In genomic region chr17:78272914-78273258, GRCh38 we compare ENCODE assay signal across 16 cellular contexts. TPM values are rescaled to one million over a fixed set of nuclear protein-coding genes. Genes with fewer than 3 reads are reported as not detected.
A peak's percentile ranks its signal among the peaks of the same experiment; 100 is the strongest.
DNase-seq lines count a peak whose midpoint lies in the region; FAIRE-seq and TF ChIP-seq lines count a peak whose summit lies in the region.
"Had no signal": no experiment of that assay in that cellular context is flagged by ENCODE, and none has a peak within 500 bp of the region (broad histone marks: within the 10 kb centered on the region; RNA-seq: fewer than 3 reads in every experiment).

No MANE protein-coding gene starts in this region.

- FAIRE-seq in keratinocyte (lab: Jason Lieb, UNC), result no peak
- FAIRE-seq: frontal cortex, islet of Langerhans had no signal

- H3K9ac ChIP-seq in keratinocyte (ENCODE audit: control insufficient read depth, extremely low read depth, insufficient read depth, low read length) (peak overlapping the region; percentile 59), skeletal muscle tissue (ENCODE audit: low read depth in 1 of 3, low read length in 3 of 3) (peak overlapping the region in 2 of 3 donors; percentile 35 to 70)

- H3K4me3 Mint-ChIP-seq in activated CD4-positive, alpha-beta T cell treated with anti-CD3 and anti-CD28 coated beads, Interleukin-2, amount 10 ng/mL, durations not matched to agents 24 days and 14 days, result no peak overlapping the region
- H3K4me3 Mint-ChIP-seq in T-helper 2 cell treated with Interferon-gamma antibody and Interleukin-4, amounts not matched to agents 5 μg/mL and 100 μg/mL, for 36 hours, result no peak overlapping the region

- peaks cover 36% of the 10 kb centered on the region for H3K4me1 Mint-ChIP-seq in activated CD4-positive, alpha-beta T cell treated with anti-CD3 and anti-CD28 coated beads, Interleukin-2, amount 10 ng/mL, durations not matched to agents 24 days and 14 days
- peaks cover 25% of the 10 kb centered on the region for H3K4me1 Mint-ChIP-seq in T-helper 2 cell treated with Interferon-gamma antibody and Interleukin-4, amounts not matched to agents 5 μg/mL and 100 μg/mL, for 36 hours (ENCODE audit: low read depth)

- H3K27me3 ChIP-seq in keratinocyte (ENCODE audit: control insufficient read depth, extremely low read depth, insufficient read depth, low read length) (peaks cover 35% of the 10 kb centered on the region), skeletal muscle tissue (ENCODE audit: control insufficient read depth in 3 of 3, insufficient read depth in 3 of 3, low read length in 3 of 3) (peaks cover 0 to 8% (median 3%) of the 10 kb centered on the region in 3 donors)

- H3K4me3 ChIP-seq in OCI-LY7 (ENCODE audit: low read depth, low read length, poor library complexity, severe bottlenecking) (no peak overlapping the region), keratinocyte (ENCODE audit: control insufficient read depth in 2 of 3, extremely low read depth in 1 of 3, insufficient read depth in 2 of 3, low read depth in 1 of 3, low read length in 3 of 3) (peak overlapping the region in 1 of 3 experiments; percentile 28), skeletal muscle tissue (ENCODE audit: low read length in 3 of 3) (peak overlapping the region in 1 of 3 donors; percentile 15)
- H3K4me3 ChIP-seq: transverse colon had no signal

- TF ChIP-seq CTCF in OCI-LY7 (conservative IDR thresholded peaks at IDR 0.05; ENCODE audit: low read length), result no peak
- TF ChIP-seq CTCF in keratinocyte (optimal IDR thresholded peaks at IDR 0.05 in 1 of 3, IDR thresholded peaks at IDR 0.05 in 1 of 3, conservative IDR thresholded peaks at IDR 0.05 in 1 of 3; ENCODE audit: extremely low read depth in 1 of 3, insufficient read depth in 2 of 3, low read length in 3 of 3), result no peak

- no peaks in the 10 kb centered on the region for H3K9me2 ChIP-seq in OCI-LY7 (ENCODE audit: insufficient read depth, low read length)

- intact Hi-C loops in activated CD4-positive, alpha-beta T cell treated with anti-CD3 and anti-CD28 coated beads, Interleukin-2, amount 10 ng/mL, durations not matched to agents 24 days and 14 days (cut with micrococcal nuclease), result no loop called here
- intact Hi-C loops in OCI-LY7 (cut with micrococcal nuclease; ENCODE audit: unreplicated experiment), result no loop called here

- H3K79me2 ChIP-seq in OCI-LY7 (ENCODE audit: insufficient read depth, low read depth, low read length), result no peaks in the 10 kb centered on the region
- H3K79me2 ChIP-seq in keratinocyte (ENCODE audit: control insufficient read depth, insufficient read depth, low read length), result no peaks in the 10 kb centered on the region

- H3K4me2 ChIP-seq in OCI-LY7 (ENCODE audit: low read length), result peak overlapping the region; percentile 33; the same call in 1 of the 2 replicates
- H3K4me2 ChIP-seq in keratinocyte (ENCODE audit: control insufficient read depth, extremely low read depth, insufficient read depth, low read depth, low read length), result peak overlapping the region; percentile 69

- peaks cover 45% of the 10 kb centered on the region for H3K4me1 ChIP-seq in OCI-LY7 (ENCODE audit: insufficient read depth, low read length, poor library complexity, severe bottlenecking)
- peaks cover 13% of the 10 kb centered on the region for H3K4me1 ChIP-seq in keratinocyte (ENCODE audit: control insufficient read depth, extremely low read depth, insufficient read depth, low read length)
- H3K4me1 ChIP-seq in skeletal muscle tissue (ENCODE audit: control insufficient read depth in 3 of 3, insufficient read depth in 3 of 3, low read length in 3 of 3), result peaks cover 7 to 22% (median 12%) of the 10 kb centered on the region in 3 donors

- H2AFZ ChIP-seq in OCI-LY7 (ENCODE audit: low read length) (peak overlapping the region; percentile 11; the same call in 1 of the 2 replicates), keratinocyte (ENCODE audit: control insufficient read depth, low read length) (peak overlapping the region; percentile 17)

- dilution Hi-C loops in keratinocyte (cut with MboI; ENCODE audit: extremely low pct_ligation_motif_present, low sequenced_read_pairs), result no loop called here

- no peaks in the 10 kb centered on the region for H3K9me3 Mint-ChIP-seq in activated CD4-positive, alpha-beta T cell treated with anti-CD3 and anti-CD28 coated beads, Interleukin-2, amount 10 ng/mL, durations not matched to agents 24 days and 14 days
- no peaks in the 10 kb centered on the region for H3K9me3 Mint-ChIP-seq in T-helper 2 cell treated with Interferon-gamma antibody and Interleukin-4, amounts not matched to agents 5 μg/mL and 100 μg/mL, for 36 hours

- no peak for DNase-seq in activated CD4-positive, alpha-beta T cell treated with anti-CD3 and anti-CD28 coated beads, Interleukin-2, amount 10 ng/mL, durations not matched to agents 24 days and 14 days
- no peak for DNase-seq in activated CD4-positive, alpha-beta T cell treated with anti-CD3 and anti-CD28 coated beads for 1 hour
- no peak for DNase-seq in OCI-LY7 (ENCODE audit: low spot score)
- DNase-seq in keratinocyte (ENCODE audit: low read depth, low spot score), result no peak
- no peak for DNase-seq in HEK293T (ENCODE audit: extremely low spot score)
- no peak for DNase-seq in T-helper 2 cell treated with Interferon-gamma antibody and Interleukin-4, amounts not matched to agents 5 μg/mL and 100 μg/mL, for 36 hours (ENCODE audit: low spot score)
- DNase-seq in DMS 273 treated with DMSO at 0.1 percent for 48 hours (lab: John Stamatoyannopoulos, UW), result no peak
- DNase-seq: activated CD8-positive, alpha-beta memory T cell treated with anti-CD3 and anti-CD28 coated beads for 24 hours; GOT3; NCI-H1105 treated with DMSO at 0.1 percent for 48 hours; NCI-H446; T1000 had no signal

- H3K27me3 Mint-ChIP-seq in activated CD4-positive, alpha-beta T cell treated with anti-CD3 and anti-CD28 coated beads, Interleukin-2, amount 10 ng/mL, durations not matched to agents 24 days and 14 days, result no peaks in the 10 kb centered on the region
- H3K27me3 Mint-ChIP-seq in T-helper 2 cell treated with Interferon-gamma antibody and Interleukin-4, amounts not matched to agents 5 μg/mL and 100 μg/mL, for 36 hours (ENCODE audit: low read depth), result peaks cover 5% of the 10 kb centered on the region

- CTCF ChIA-PET in OCI-LY7 (lab: Charles Lee; ENCODE audit: unreplicated experiment), result no interaction called here
- CTCF ChIA-PET in HEK293T (lab: Yijun Ruan, JAX), result no interaction called here

- H3K36me3 Mint-ChIP-seq in activated CD4-positive, alpha-beta T cell treated with anti-CD3 and anti-CD28 coated beads, Interleukin-2, amount 10 ng/mL, durations not matched to agents 24 days and 14 days (ENCODE audit: low read depth), result peaks cover 2% of the 10 kb centered on the region
- no peaks in the 10 kb centered on the region for H3K36me3 Mint-ChIP-seq in T-helper 2 cell treated with Interferon-gamma antibody and Interleukin-4, amounts not matched to agents 5 μg/mL and 100 μg/mL, for 36 hours (ENCODE audit: low read depth)

- H3K9me3 ChIP-seq in OCI-LY7 (ENCODE audit: low read length), result no peaks in the 10 kb centered on the region
- no peaks in the 10 kb centered on the region for H3K9me3 ChIP-seq in keratinocyte (ENCODE audit: control insufficient read depth, low read depth, low read length)
- no peaks in the 10 kb centered on the region for H3K9me3 ChIP-seq in skeletal muscle tissue (ENCODE audit: control insufficient read depth in 3 of 3, low read length in 3 of 3)
- H3K9me3 ChIP-seq: transverse colon had no signal

- POLR2A ChIA-PET in OCI-LY7 (lab: Charles Lee) (interaction anchor here (0.7 kb wide), 1 partner anchor 12 kb away, joined by 3 read pairs; no protein-coding TSS in a partner anchor), HEK293T (lab: Yijun Ruan, JAX) (interaction anchor here (1.2 kb wide), 1 partner anchor 18 kb away, joined by 4 read pairs; no protein-coding TSS in a partner anchor)

- H3K36me3 ChIP-seq in OCI-LY7 (ENCODE audit: insufficient read depth, low read length) (no peaks in the 10 kb centered on the region), keratinocyte (ENCODE audit: control insufficient read depth in 2 of 2, extremely low read depth in 1 of 2, insufficient read depth in 2 of 2, low read length in 2 of 2) (no peaks in the 10 kb centered on the region), skeletal muscle tissue (ENCODE audit: control insufficient read depth in 3 of 3, insufficient read depth in 3 of 3, low read length in 3 of 3) (peaks cover 0 to 4% (median 0%) of the 10 kb centered on the region in 3 donors)
- H3K36me3 ChIP-seq: transverse colon had no signal

- H4K20me1 ChIP-seq in OCI-LY7 (ENCODE audit: insufficient read depth, low read length) (no peaks in the 10 kb centered on the region), keratinocyte (ENCODE audit: control insufficient read depth, extremely low read depth, insufficient read depth, low read length) (no peaks in the 10 kb centered on the region)

- H3K27ac ChIP-seq in OCI-LY7 (ENCODE audit: low read depth, low read length, poor library complexity, severe bottlenecking) (no peak overlapping the region), keratinocyte (ENCODE audit: control insufficient read depth, insufficient read depth, low read length) (peak overlapping the region; percentile 30), skeletal muscle tissue (ENCODE audit: low read depth, low read length) (no peak overlapping the region)

- no TSS peak for BruUV-seq in OCI-LY7 (replicated peaks; lab: Mats Ljungman, UMichigan)

- no peaks in the 10 kb centered on the region for H3K9me1 ChIP-seq in keratinocyte (ENCODE audit: control insufficient read depth, extremely low read depth, insufficient read depth, low read length)

- H3K27ac Mint-ChIP-seq in activated CD4-positive, alpha-beta T cell treated with anti-CD3 and anti-CD28 coated beads, Interleukin-2, amount 10 ng/mL, durations not matched to agents 24 days and 14 days, result peak overlapping the region; percentile 60
- H3K27ac Mint-ChIP-seq in T-helper 2 cell treated with Interferon-gamma antibody and Interleukin-4, amounts not matched to agents 5 μg/mL and 100 μg/mL, for 36 hours, result no peak overlapping the region

RNA-seq across cellular contexts. Expression of gene TMEM235, which starts 41.5 kb away (rescaled TPM):
- total RNA-seq in activated CD4-positive, alpha-beta T cell treated with anti-CD3 and anti-CD28 coated beads, Interleukin-2, amount 10 ng/mL, durations not matched to agents 24 days and 14 days, result not detected in 2 replicates
- 0.32 TPM in 1 of 2 replicates, not detected in the other for total RNA-seq in OCI-LY7 (2014; rRNA removed; shearing (Covaris generic))
- not detected in 2 replicates for total RNA-seq in OCI-LY7 (2022)
- polyA plus RNA-seq in keratinocyte, result not detected in 3 replicates
- polyA plus RNA-seq in keratinocyte (2011; ENCODE audit: low read depth), result not detected
- not detected in 2 replicates for polyA plus RNA-seq in keratinocyte (2011; cell fraction: cytosol; rRNA removed)
- polyA plus RNA-seq in keratinocyte (2011; cell fraction: nucleus; rRNA removed), result not detected in 2 replicates
- polyA plus RNA-seq in keratinocyte (2012; ENCODE audit: low replicate concordance), result not detected in 2 replicates
- polyA minus RNA-seq in keratinocyte, result not detected in 3 replicates
- not detected for polyA minus RNA-seq in keratinocyte (2011; cell fraction: cytosol; rRNA and poly(A)+ RNA removed)
- not detected in 2 replicates for polyA minus RNA-seq in keratinocyte (2011; cell fraction: nucleus; rRNA and poly(A)+ RNA removed)
- not detected for total RNA-seq in skeletal muscle tissue
- total RNA-seq: frontal cortex, transverse colon had no signal

RNA-seq across cellular contexts. Expression of gene BIRC5, which starts 58.8 kb away (rescaled TPM):
- total RNA-seq in activated CD4-positive, alpha-beta T cell treated with anti-CD3 and anti-CD28 coated beads, Interleukin-2, amount 10 ng/mL, durations not matched to agents 24 days and 14 days, result 38.7 and 40.6 TPM in 2 replicates
- total RNA-seq in OCI-LY7 (2014; rRNA removed; shearing (Covaris generic)), result 229 and 266 TPM in 2 replicates
- total RNA-seq in OCI-LY7 (2022), result 184 and 190 TPM in 2 replicates
- 1.6 to 16.1 TPM (median 11.5 TPM) in 3 replicates for polyA plus RNA-seq in keratinocyte
- 0.72 TPM for polyA plus RNA-seq in keratinocyte (2011; ENCODE audit: low read depth)
- polyA plus RNA-seq in keratinocyte (2011; cell fraction: cytosol; rRNA removed), result 2.3 and 2.6 TPM in 2 replicates
- 0.83 and 1.5 TPM in 2 replicates for polyA plus RNA-seq in keratinocyte (2011; cell fraction: nucleus; rRNA removed)
- polyA plus RNA-seq in keratinocyte (2012; ENCODE audit: low replicate concordance), result 0.59 and 18.7 TPM in 2 replicates
- polyA minus RNA-seq in keratinocyte, result 1.8 to 14.3 TPM (median 11.0 TPM) in 3 replicates
- 9.2 TPM for polyA minus RNA-seq in keratinocyte (2011; cell fraction: cytosol; rRNA and poly(A)+ RNA removed)
- polyA minus RNA-seq in keratinocyte (2011; cell fraction: nucleus; rRNA and poly(A)+ RNA removed), result 0.21 and 0.54 TPM in 2 replicates
- 11.0 TPM for total RNA-seq in skeletal muscle tissue
